12 cellular contexts compared by ENCODE assay signal in genomic region chr16:530111-530817, GRCh38. TPM values are rescaled to one million over a fixed set of nuclear protein-coding genes. Genes with fewer than 3 reads are reported as not detected.
DNase-seq lines count a peak whose midpoint lies in the region; TF ChIP-seq lines count a peak whose summit lies in the region.
"Had no signal": no experiment of that assay in that cellular context is flagged by ENCODE, and none has a peak within 500 bp of the region (broad histone marks: within the 10 kb centered on the region; RNA-seq: fewer than 3 reads in every experiment).

No MANE protein-coding gene starts in this region.

- H2BK120ac ChIP-seq in neuronal stem cell (ENCODE audit: low read depth, low read length): no peak overlapping the region

- peak overlapping the region; percentile 11 for H3K4me2 ChIP-seq in neuronal stem cell (ENCODE audit: insufficient read depth, low read length, poor library complexity, severe bottlenecking)
- H3K4me2 ChIP-seq in OCI-LY7 (ENCODE audit: low read length): no peak overlapping the region

- no peak overlapping the region for H3K27ac ChIP-seq in CD8-positive, alpha-beta memory T cell (ENCODE audit: low read depth, low read length)
- H3K27ac ChIP-seq in colonic mucosa (peak overlapping the region; percentile 74), neuronal stem cell (replicated peaks; ENCODE audit: low read length) (no peak overlapping the region), OCI-LY7 (ENCODE audit: low read depth, low read length, poor library complexity, severe bottlenecking) (no peak overlapping the region)

- H3K36me3 Mint-ChIP-seq in CD8-positive, alpha-beta memory T cell: peaks cover 0 to 11% (median 0%) of the 10 kb centered on the region in 3 donors

- 0 out of 2 replicates have a peak, but pooled peaks have one; percentile 30 for TF ChIP-seq EP300 in Ishikawa (IDR thresholded peaks at IDR 0.05; ENCODE audit: borderline replicate concordance)

- no peak overlapping the region for H4K91ac ChIP-seq in neuronal stem cell (ENCODE audit: low read depth, low read length, poor library complexity)

- H3K4ac ChIP-seq in neuronal stem cell (ENCODE audit: low read length): no peak overlapping the region

- H3K4me1 Mint-ChIP-seq in CD8-positive, alpha-beta memory T cell: peaks cover 32 to 42% (median 34%) of the 10 kb centered on the region in 3 donors

- H2AFZ ChIP-seq in neuronal stem cell (ENCODE audit: low read length): no peak overlapping the region
- no peak overlapping the region for H2AFZ ChIP-seq in OCI-LY7 (ENCODE audit: low read length)

- H3K79me1 ChIP-seq in neuronal stem cell (ENCODE audit: low read depth, low read length): peaks cover 34% of the 10 kb centered on the region

- no peaks in the 10 kb centered on the region for H3K9me2 ChIP-seq in OCI-LY7 (ENCODE audit: insufficient read depth, low read length)

- no peak for TF ChIP-seq POLR2A in lower leg skin (IDR thresholded peaks at IDR 0.05)

- POLR2A ChIA-PET in CD8-positive, alpha-beta memory T cell (lab: Charles Lee): no interaction called here
- POLR2A ChIA-PET in OCI-LY7 (lab: Charles Lee): no interaction called here

- H3K14ac ChIP-seq in neuronal stem cell (ENCODE audit: low read length): no peak overlapping the region

- H3K9me3 ChIP-seq in CD8-positive, alpha-beta memory T cell (ENCODE audit: low read length): no peaks in the 10 kb centered on the region
- H3K9me3 ChIP-seq in colonic mucosa (no peaks in the 10 kb centered on the region), neuronal stem cell (replicated peaks in 1 of 2; ENCODE audit: control insufficient read depth in 2 of 2, insufficient read depth in 1 of 2, low read depth in 1 of 2, low read length in 2 of 2) (no peaks in the 10 kb centered on the region), BE2C (no peaks in the 10 kb centered on the region), OCI-LY7 (ENCODE audit: low read length) (no peaks in the 10 kb centered on the region)

- peak overlapping the region; percentile 81 for H3K23ac ChIP-seq in neuronal stem cell (ENCODE audit: low read depth, low read length, poor library complexity)

- H3K27ac Mint-ChIP-seq in CD8-positive, alpha-beta memory T cell: peak overlapping the region in 6 of 8 donors; percentile 70 to 90 (median 86)

- TF ChIP-seq RAD21 in Ishikawa (IDR thresholded peaks at IDR 0.05; ENCODE audit: low read depth): no peak

- no peak overlapping the region for H2BK12ac ChIP-seq in neuronal stem cell (ENCODE audit: low read length)

- intact Hi-C loops in colonic mucosa (cut with DNase I) (no loop called here), OCI-LY7 (cut with micrococcal nuclease; ENCODE audit: unreplicated experiment) (no loop called here), lower leg skin (cut with DNase I; ENCODE audit: low total_unique reads) (no loop called here)

- H3K4me3 Mint-ChIP-seq in CD8-positive, alpha-beta memory T cell: peak overlapping the region; percentile 74 to 97 (median 93)

- CTCF ChIA-PET in CD8-positive, alpha-beta memory T cell (lab: Charles Lee): no interaction called here
- CTCF ChIA-PET in OCI-LY7 (lab: Charles Lee; ENCODE audit: unreplicated experiment): no interaction called here

- H3K4me1 ChIP-seq in CD8-positive, alpha-beta memory T cell (ENCODE audit: insufficient read depth, low read length): peaks cover 31% of the 10 kb centered on the region
- H3K4me1 ChIP-seq in colonic mucosa: peaks cover 33% of the 10 kb centered on the region
- H3K4me1 ChIP-seq in neuronal stem cell (ENCODE audit: control insufficient read depth in 2 of 2, insufficient read depth in 1 of 2, low read depth in 1 of 2, low read length in 2 of 2): peaks cover 19 to 23% of the 10 kb centered on the region in 2 donors
- H3K4me1 ChIP-seq in BE2C: no peaks in the 10 kb centered on the region; the same call in 1 of the 2 replicates
- H3K4me1 ChIP-seq in OCI-LY7 (ENCODE audit: insufficient read depth, low read length, poor library complexity, severe bottlenecking): peaks cover 21% of the 10 kb centered on the region

- H3K18ac ChIP-seq in neuronal stem cell (ENCODE audit: low read length): no peak overlapping the region

- H3K27me3 ChIP-seq in CD8-positive, alpha-beta memory T cell (ENCODE audit: insufficient read depth, low read length, poor library complexity, severe bottlenecking): no peaks in the 10 kb centered on the region
- no peaks in the 10 kb centered on the region for H3K27me3 ChIP-seq in colonic mucosa
- H3K27me3 ChIP-seq in neuronal stem cell (ENCODE audit: control insufficient read depth in 3 of 3, insufficient read depth in 3 of 3, low read depth in 1 of 3, low read length in 3 of 3): no peaks in the 10 kb centered on the region
- no peaks in the 10 kb centered on the region for H3K27me3 ChIP-seq in BE2C

- no peak overlapping the region for H2BK15ac ChIP-seq in neuronal stem cell (ENCODE audit: low read length)

- peaks cover 0 to 1% of the 10 kb centered on the region in 2 donors for H3K27me3 Mint-ChIP-seq in CD8-positive, alpha-beta memory T cell

- DNase-seq in CD8-positive, alpha-beta memory T cell: no peak
- no peak for DNase-seq in colonic mucosa
- no peak for DNase-seq in neuronal stem cell (ENCODE audit: low spot score)
- DNase-seq in BE2C: no peak
- no peak for DNase-seq in OCI-LY7 (ENCODE audit: low spot score)
- no peak for DNase-seq in lower leg skin (ENCODE audit: low spot score in 2 of 2)
- DNase-seq: cortex of kidney, NCI-H1436, T-helper 9 cell had no signal

- no peaks in the 10 kb centered on the region for H3K9me3 Mint-ChIP-seq in CD8-positive, alpha-beta memory T cell

- H3K36me3 ChIP-seq in CD8-positive, alpha-beta memory T cell (ENCODE audit: insufficient read depth, low read length): no peaks in the 10 kb centered on the region
- H3K36me3 ChIP-seq in colonic mucosa (no peaks in the 10 kb centered on the region), neuronal stem cell (replicated peaks in 1 of 2; ENCODE audit: control insufficient read depth in 2 of 2, insufficient read depth in 2 of 2, low read length in 2 of 2) (peaks cover 4 to 19% of the 10 kb centered on the region in 2 donors), BE2C (peaks cover 27% of the 10 kb centered on the region), OCI-LY7 (ENCODE audit: insufficient read depth, low read length) (0 out of 2 replicates have a peak, but pooled peaks cover 9% of the 10 kb centered on the region)

- no peak overlapping the region for H2AK5ac ChIP-seq in neuronal stem cell (ENCODE audit: low read depth, low read length)

- TF ChIP-seq CTCF in colonic mucosa (IDR thresholded peaks at IDR 0.05): no peak
- no peak for TF ChIP-seq CTCF in BE2C (IDR thresholded peaks at IDR 0.05; ENCODE audit: low read depth, low read length)
- TF ChIP-seq CTCF in OCI-LY7 (conservative IDR thresholded peaks at IDR 0.05; ENCODE audit: low read length): no peak
- no peak for TF ChIP-seq CTCF in lower leg skin (IDR thresholded peaks at IDR 0.05)

- no TSS peak for BruUV-seq in OCI-LY7 (replicated peaks; lab: Mats Ljungman, UMichigan)

- H4K8ac ChIP-seq in neuronal stem cell (ENCODE audit: low read depth, low read length): no peak overlapping the region

- no peak overlapping the region for H3K4me3 ChIP-seq in CD8-positive, alpha-beta memory T cell (ENCODE audit: low read length)
- H3K4me3 ChIP-seq in colonic mucosa: no peak overlapping the region
- peak overlapping the region in 1 of 2 donors; percentile 94 for H3K4me3 ChIP-seq in neuronal stem cell (ENCODE audit: low read length in 2 of 2)
- H3K4me3 ChIP-seq in BE2C (ENCODE audit: low read depth, low read length): no peak overlapping the region
- H3K4me3 ChIP-seq in OCI-LY7 (ENCODE audit: low read depth, low read length, poor library complexity, severe bottlenecking): no peak overlapping the region
- no peak overlapping the region for H3K4me3 ChIP-seq in lower leg skin (ENCODE audit: low read depth, poor library complexity, severe bottlenecking)

- no peaks in the 10 kb centered on the region for H4K20me1 ChIP-seq in OCI-LY7 (ENCODE audit: insufficient read depth, low read length)

- no peak overlapping the region for H2BK5ac ChIP-seq in neuronal stem cell (ENCODE audit: low read length)

- WGBS in neuronal stem cell (ENCODE audit: extremely low coverage in 2 of 2, insufficient read length in 2 of 2, insufficient replicate concordance in 1 of 2), 2 donors: no CpG with 5 or more reads among the region's 23 CpGs
- 85 to 89% methylated on average over 12 to 20 of the region's 23 CpGs for WGBS in lower leg skin, 2 donors

- H3K9ac ChIP-seq in colonic mucosa (ENCODE audit: low read depth in 2 of 2, low read length in 2 of 2) (peak overlapping the region in 1 of 2 donors; percentile 97), neuronal stem cell (ENCODE audit: low read depth, low read length, poor library complexity) (peak overlapping the region; percentile 68)

- H3K79me2 ChIP-seq in OCI-LY7 (ENCODE audit: insufficient read depth, low read depth, low read length): peaks cover 46% of the 10 kb centered on the region

RNA-seq across cellular contexts. Expression of gene CAPN15, which starts 2.8 kb away (rescaled TPM):
- total RNA-seq in CD8-positive, alpha-beta memory T cell: 10 to 100 TPM; 91.9 to 98.6 TPM
- polyA plus RNA-seq in CD8-positive, alpha-beta memory T cell: 15.5 TPM
- 100 to 1,000 TPM in 1 of 2 donors, 10 to 100 TPM in 1; 74.6 to 139 TPM for total RNA-seq in colonic mucosa
- 19.7 TPM for polyA plus RNA-seq in neuronal stem cell (2013, experiment 1 of 2)
- polyA plus RNA-seq in neuronal stem cell (2013, experiment 2 of 2): 19.6 TPM
- polyA plus RNA-seq in BE2C (2012; ENCODE audit: insufficient read depth, insufficient read length, low read depth): 198 TPM
- 23.1 and 32.9 TPM in 2 replicates for total RNA-seq in OCI-LY7 (2014; rRNA removed; shearing (Covaris generic))
- 43.9 and 54.0 TPM in 2 replicates for total RNA-seq in OCI-LY7 (2022)
- total RNA-seq in lower leg skin: 10 to 100 TPM; 80.8 to 95.5 (median 84.6) TPM

RNA-seq across cellular contexts. Expression of gene PRR35, which starts 29.9 kb away (rescaled TPM):
- total RNA-seq in CD8-positive, alpha-beta memory T cell: not detected
- polyA plus RNA-seq in CD8-positive, alpha-beta memory T cell: not detected
- total RNA-seq in colonic mucosa: not detected
- 0.17 TPM for polyA plus RNA-seq in neuronal stem cell (2013, experiment 1 of 2)
- polyA plus RNA-seq in neuronal stem cell (2013, experiment 2 of 2): 0.21 TPM
- polyA plus RNA-seq in BE2C (2012; ENCODE audit: insufficient read depth, insufficient read length, low read depth): 0.91 TPM
- total RNA-seq in OCI-LY7 (2014; rRNA removed; shearing (Covaris generic)): not detected in 2 replicates
- total RNA-seq in OCI-LY7 (2022): not detected in 2 replicates
- total RNA-seq in lower leg skin: not detected
- total RNA-seq: frontal cortex, ureter had no signal

RNA-seq across cellular contexts. Expression of gene NHLRC4, which starts 36.5 kb away (rescaled TPM):
- total RNA-seq in CD8-positive, alpha-beta memory T cell: under 1 TPM; 0.55 to 0.59 TPM
- polyA plus RNA-seq in CD8-positive, alpha-beta memory T cell: 1.6 TPM
- total RNA-seq in colonic mucosa (under 1 TPM; 0.32 to 0.35 TPM), OCI-LY7 (2022) (2.5 and 2.6 TPM in 2 replicates), lower leg skin (1 to 10 TPM in 1 of 4 donors, under 1 TPM in 3; 0.49 to 1.0 (median 0.57) TPM)
- 0.04 TPM for polyA plus RNA-seq in neuronal stem cell (2013, experiment 1 of 2)
- polyA plus RNA-seq in neuronal stem cell (2013, experiment 2 of 2): 0.04 TPM
- polyA plus RNA-seq in BE2C (2012; ENCODE audit: insufficient read depth, insufficient read length, low read depth): 13.5 TPM
- 3.7 and 4.2 TPM in 2 replicates for total RNA-seq in OCI-LY7 (2014; rRNA removed; shearing (Covaris generic))

RNA-seq across cellular contexts. Expression of gene PIGQ, which starts 39.5 kb away (rescaled TPM):
- 10 to 100 TPM; 47.4 to 50.1 TPM for total RNA-seq in CD8-positive, alpha-beta memory T cell
- 14.0 TPM for polyA plus RNA-seq in CD8-positive, alpha-beta memory T cell
- total RNA-seq in colonic mucosa (10 to 100 TPM; 25.6 to 59.3 TPM), OCI-LY7 (2022) (51.4 and 54.2 TPM in 2 replicates), lower leg skin (10 to 100 TPM; 33.2 to 46.1 (median 43.5) TPM)
- polyA plus RNA-seq in neuronal stem cell (2013, experiment 1 of 2): 23.9 TPM
- 22.8 TPM for polyA plus RNA-seq in neuronal stem cell (2013, experiment 2 of 2)
- polyA plus RNA-seq in BE2C (2012; ENCODE audit: insufficient read depth, insufficient read length, low read depth): 116 TPM
- 32.3 and 39.0 TPM in 2 replicates for total RNA-seq in OCI-LY7 (2014; rRNA removed; shearing (Covaris generic))

RNA-seq across cellular contexts. Expression of gene RAB40C, which starts 59.6 kb away (rescaled TPM):
- 10 to 100 TPM; 12.3 to 13.3 TPM for total RNA-seq in CD8-positive, alpha-beta memory T cell
- 22.8 TPM for polyA plus RNA-seq in CD8-positive, alpha-beta memory T cell
- total RNA-seq in colonic mucosa: 10 to 100 TPM; 34.9 to 38.5 TPM
- polyA plus RNA-seq in neuronal stem cell (2013, experiment 1 of 2): 20.5 TPM
- polyA plus RNA-seq in neuronal stem cell (2013, experiment 2 of 2): 19.4 TPM
- 21.3 TPM for polyA plus RNA-seq in BE2C (2012; ENCODE audit: insufficient read depth, insufficient read length, low read depth)
- 18.2 and 20.9 TPM in 2 replicates for total RNA-seq in OCI-LY7 (2014; rRNA removed; shearing (Covaris generic))
- 18.3 and 19.3 TPM in 2 replicates for total RNA-seq in OCI-LY7 (2022)
- total RNA-seq in lower leg skin: 100 to 1,000 TPM; 103 to 161 (median 122) TPM
